9 cellular contexts compared by ENCODE assay signal in genomic region chr11:134254433-134254832, GRCh38. TPM values are rescaled to one million over a fixed set of nuclear protein-coding genes. Genes with fewer than 3 reads are reported as not detected.
DNase-seq lines count a peak whose midpoint lies in the region; ATAC-seq, FAIRE-seq and TF ChIP-seq lines count a peak whose summit lies in the region.
"Had no signal": no experiment of that assay in that cellular context is flagged by ENCODE, and none has a peak within 500 bp of the region (broad histone marks: within the 10 kb centered on the region; RNA-seq: fewer than 3 reads in every experiment).

No MANE protein-coding gene starts in this region.

- DNase-seq in activated T-cell treated with anti-CD3 and anti-CD28 coated beads, Interleukin-2, amount 50 U/mL, for 72 hours: no peak
- DNase-seq in activated T-cell treated with anti-CD3 and anti-CD28 coated beads for 4 hours (no peak), kidney (no peak), NCI-H2107 treated with DMSO at 0.1 percent for 48 hours (lab: John Stamatoyannopoulos, UW; ENCODE audit: unreplicated experiment) (no peak), NCI-H1092 treated with DMSO at 0.1 percent for 48 hours (lab: John Stamatoyannopoulos, UW) (no peak), COLO829 (ENCODE audit: low spot score) (no peak)
- no peak for DNase-seq in activated T-helper 2 cell treated with anti-CD3 and anti-CD28 coated beads, Interferon-gamma antibody, Interleukin-2, Interleukin-4, amounts not matched to agents 10 μg/mL and 5 μg/mL and 100 μg/mL, durations not matched to agents 14 hours and 24 hours and 36 hours (ENCODE audit: low spot score)

- peak overlapping the region; percentile 96 to 97 for H3K4me3 Mint-ChIP-seq in activated T-cell treated with anti-CD3 and anti-CD28 coated beads, Interleukin-2, amount 50 U/mL, for 72 hours
- H3K4me3 Mint-ChIP-seq in activated T-helper 2 cell treated with anti-CD3 and anti-CD28 coated beads, Interferon-gamma antibody, Interleukin-2, Interleukin-4, amounts not matched to agents 10 μg/mL and 5 μg/mL and 100 μg/mL, durations not matched to agents 14 hours and 24 hours and 36 hours (ENCODE audit: low read depth): peak overlapping the region; percentile 99

- H3K36me3 ChIP-seq in kidney (ENCODE audit: control insufficient read depth in 1 of 2, insufficient read depth in 2 of 2, low read length in 2 of 2): peaks cover 18 to 33% of the 10 kb centered on the region in 2 donors
- H3K36me3 ChIP-seq in thymus (ENCODE audit: control insufficient read depth, insufficient read depth): peaks cover 34% of the 10 kb centered on the region

- H3K4me1 Mint-ChIP-seq in activated T-cell treated with anti-CD3 and anti-CD28 coated beads, Interleukin-2, amount 50 U/mL, for 72 hours (ENCODE audit: low read depth): peaks cover 44% of the 10 kb centered on the region
- H3K4me1 Mint-ChIP-seq in activated T-helper 2 cell treated with anti-CD3 and anti-CD28 coated beads, Interferon-gamma antibody, Interleukin-2, Interleukin-4, amounts not matched to agents 10 μg/mL and 5 μg/mL and 100 μg/mL, durations not matched to agents 14 hours and 24 hours and 36 hours (ENCODE audit: low read depth): peaks cover 22% of the 10 kb centered on the region

- H3K27ac Mint-ChIP-seq in activated T-cell treated with anti-CD3 and anti-CD28 coated beads, Interleukin-2, amount 50 U/mL, for 72 hours: peak overlapping the region; percentile 43
- no peak overlapping the region for H3K27ac Mint-ChIP-seq in activated T-helper 2 cell treated with anti-CD3 and anti-CD28 coated beads, Interferon-gamma antibody, Interleukin-2, Interleukin-4, amounts not matched to agents 10 μg/mL and 5 μg/mL and 100 μg/mL, durations not matched to agents 14 hours and 24 hours and 36 hours

- no peaks in the 10 kb centered on the region for H3K9me3 Mint-ChIP-seq in activated T-cell treated with anti-CD3 and anti-CD28 coated beads, Interleukin-2, amount 50 U/mL, for 72 hours
- no peaks in the 10 kb centered on the region for H3K9me3 Mint-ChIP-seq in activated T-helper 2 cell treated with anti-CD3 and anti-CD28 coated beads, Interferon-gamma antibody, Interleukin-2, Interleukin-4, amounts not matched to agents 10 μg/mL and 5 μg/mL and 100 μg/mL, durations not matched to agents 14 hours and 24 hours and 36 hours
- H3K9me3 Mint-ChIP-seq: CD14-positive monocyte had no signal

- H3K27ac ChIP-seq in kidney (ENCODE audit: low read depth in 2 of 2, low read length in 2 of 2) (no peak overlapping the region), thymus (ENCODE audit: low read depth) (no peak overlapping the region)

- peak overlapping the region; percentile 65 to 98 for H3K4me3 ChIP-seq in kidney (ENCODE audit: low read length in 2 of 2)
- peak overlapping the region; percentile 63 for H3K4me3 ChIP-seq in thymus (ENCODE audit: low read length)

- WGBS in thymus: 90% methylated on average over 3 of the region's 3 CpGs

- H3K27me3 Mint-ChIP-seq in activated T-cell treated with anti-CD3 and anti-CD28 coated beads, Interleukin-2, amount 50 U/mL, for 72 hours (ENCODE audit: low read depth): no peaks in the 10 kb centered on the region
- H3K27me3 Mint-ChIP-seq in activated T-helper 2 cell treated with anti-CD3 and anti-CD28 coated beads, Interferon-gamma antibody, Interleukin-2, Interleukin-4, amounts not matched to agents 10 μg/mL and 5 μg/mL and 100 μg/mL, durations not matched to agents 14 hours and 24 hours and 36 hours (ENCODE audit: low read depth): no peaks in the 10 kb centered on the region

- no peaks in the 10 kb centered on the region for H3K27me3 ChIP-seq in thymus (ENCODE audit: control insufficient read depth, insufficient read depth)

- FAIRE-seq in kidney (lab: Jason Lieb, UNC): no peak

- intact Hi-C loops in activated T-helper 2 cell treated with anti-CD3 and anti-CD28 coated beads, Interferon-gamma antibody, Interleukin-2, Interleukin-4, amounts not matched to agents 10 μg/mL and 5 μg/mL and 100 μg/mL, durations not matched to agents 14 hours and 24 hours and 36 hours (cut with micrococcal nuclease): loop anchor here (10.0 kb wide), 1 partner anchor 50 kb away; no protein-coding TSS in a partner anchor
- intact Hi-C loops in kidney (cut with DNase I): no loop called here

- H3K4me1 ChIP-seq in kidney (ENCODE audit: control insufficient read depth in 1 of 2, insufficient read depth in 1 of 2, low read depth in 1 of 2, low read length in 2 of 2) (peaks cover 3 to 10% of the 10 kb centered on the region in 2 donors), thymus (ENCODE audit: control insufficient read depth, insufficient read depth, low read length) (peaks cover 9% of the 10 kb centered on the region)

- ATAC-seq in activated T-cell treated with anti-CD3 and anti-CD28 coated beads, Interleukin-2, amount 50 U/mL, for 72 hours (replicated peaks in 1 of 2): no peak

- no peak for TF ChIP-seq CTCF in kidney (IDR thresholded peaks at IDR 0.05; ENCODE audit: borderline replicate concordance, extremely low read depth, insufficient read depth)

- H3K9ac ChIP-seq in kidney (ENCODE audit: low read length in 2 of 2): no peak overlapping the region

- H3K9me3 ChIP-seq in kidney (ENCODE audit: control insufficient read depth in 1 of 2, low read length in 2 of 2): no peaks in the 10 kb centered on the region
- no peaks in the 10 kb centered on the region for H3K9me3 ChIP-seq in thymus (ENCODE audit: control insufficient read depth)

- H3K36me3 Mint-ChIP-seq in activated T-cell treated with anti-CD3 and anti-CD28 coated beads, Interleukin-2, amount 50 U/mL, for 72 hours (ENCODE audit: insufficient read depth in 2 of 2): peaks cover 3 to 7% of the 10 kb centered on the region in 2 donors
- peaks cover 27% of the 10 kb centered on the region for H3K36me3 Mint-ChIP-seq in activated T-helper 2 cell treated with anti-CD3 and anti-CD28 coated beads, Interferon-gamma antibody, Interleukin-2, Interleukin-4, amounts not matched to agents 10 μg/mL and 5 μg/mL and 100 μg/mL, durations not matched to agents 14 hours and 24 hours and 36 hours (ENCODE audit: low read depth)

RNA-seq across cellular contexts. Expression of gene ACAD8, which starts 1.1 kb away (rescaled TPM):
- 10 to 100 TPM; 21.6 to 24.0 TPM for total RNA-seq in activated T-cell treated with anti-CD3 and anti-CD28 coated beads, Interleukin-2, amount 50 U/mL, for 72 hours
- 27.3 and 27.7 TPM in 2 replicates for total RNA-seq in activated T-helper 2 cell treated with anti-CD3 and anti-CD28 coated beads, Interferon-gamma antibody, Interleukin-2, Interleukin-4, amounts not matched to agents 10 μg/mL and 5 μg/mL and 100 μg/mL, durations not matched to agents 14 hours and 24 hours and 36 hours
- 28.1 TPM for total RNA-seq in kidney
- 42.1 TPM for polyA plus RNA-seq in kidney (ENCODE audit: insufficient read depth, low read depth, low replicate concordance)
- 37.9 TPM for polyA plus RNA-seq in thymus

RNA-seq across cellular contexts. Expression of gene THYN1, which starts 1.3 kb away (rescaled TPM):
- 10 to 100 TPM; 70.4 to 89.0 TPM for total RNA-seq in activated T-cell treated with anti-CD3 and anti-CD28 coated beads, Interleukin-2, amount 50 U/mL, for 72 hours
- total RNA-seq in activated T-helper 2 cell treated with anti-CD3 and anti-CD28 coated beads, Interferon-gamma antibody, Interleukin-2, Interleukin-4, amounts not matched to agents 10 μg/mL and 5 μg/mL and 100 μg/mL, durations not matched to agents 14 hours and 24 hours and 36 hours: 55.6 and 60.8 TPM in 2 replicates
- total RNA-seq in kidney: 32.2 TPM
- polyA plus RNA-seq in kidney (ENCODE audit: insufficient read depth, low read depth, low replicate concordance) (74.0 TPM), thymus (78.4 TPM)

RNA-seq across cellular contexts. Expression of gene GLB1L3, which starts 21.7 kb away (rescaled TPM):
- 10 to 100 TPM; 13.0 to 13.6 TPM for total RNA-seq in activated T-cell treated with anti-CD3 and anti-CD28 coated beads, Interleukin-2, amount 50 U/mL, for 72 hours
- total RNA-seq in activated T-helper 2 cell treated with anti-CD3 and anti-CD28 coated beads, Interferon-gamma antibody, Interleukin-2, Interleukin-4, amounts not matched to agents 10 μg/mL and 5 μg/mL and 100 μg/mL, durations not matched to agents 14 hours and 24 hours and 36 hours: 14.5 and 15.4 TPM in 2 replicates
- total RNA-seq in kidney: 0.06 TPM
- polyA plus RNA-seq in kidney (ENCODE audit: insufficient read depth, low read depth, low replicate concordance) (0.17 TPM), thymus (1.8 TPM)
- polyA plus RNA-seq: CD14-positive monocyte had no signal

RNA-seq across cellular contexts. Expression of gene VPS26B, which starts 30.0 kb away (rescaled TPM):
- 10 to 100 TPM; 42.6 to 48.7 TPM for total RNA-seq in activated T-cell treated with anti-CD3 and anti-CD28 coated beads, Interleukin-2, amount 50 U/mL, for 72 hours
- total RNA-seq in activated T-helper 2 cell treated with anti-CD3 and anti-CD28 coated beads, Interferon-gamma antibody, Interleukin-2, Interleukin-4, amounts not matched to agents 10 μg/mL and 5 μg/mL and 100 μg/mL, durations not matched to agents 14 hours and 24 hours and 36 hours: 41.7 and 43.8 TPM in 2 replicates
- total RNA-seq in kidney: 34.6 TPM
- polyA plus RNA-seq in kidney (ENCODE audit: insufficient read depth, low read depth, low replicate concordance) (20.5 TPM), thymus (27.3 TPM)

RNA-seq across cellular contexts. Expression of gene NCAPD3, which starts 30.7 kb away (rescaled TPM):
- 10 to 100 TPM; 65.8 to 75.6 TPM for total RNA-seq in activated T-cell treated with anti-CD3 and anti-CD28 coated beads, Interleukin-2, amount 50 U/mL, for 72 hours
- 98.2 and 99.9 TPM in 2 replicates for total RNA-seq in activated T-helper 2 cell treated with anti-CD3 and anti-CD28 coated beads, Interferon-gamma antibody, Interleukin-2, Interleukin-4, amounts not matched to agents 10 μg/mL and 5 μg/mL and 100 μg/mL, durations not matched to agents 14 hours and 24 hours and 36 hours
- total RNA-seq in kidney: 21.3 TPM
- polyA plus RNA-seq in kidney (ENCODE audit: insufficient read depth, low read depth, low replicate concordance) (3.7 TPM), thymus (7.2 TPM)

Comparison
In these comparisons a context has a peak if more than half of its experiments do, and no peak if none do; other contexts are left out.
1. RNA of gene GLB1L3, which starts 21.7 kb away (total RNA-seq): 14.5 to 15.4 TPM in activated T-helper 2 cell treated with anti-CD3 and anti-CD28 coated beads, Interferon-gamma antibody, Interleukin-2, Interleukin-4, amounts not matched to agents 10 μg/mL and 5 μg/mL and 100 μg/mL, durations not matched to agents 14 hours and 24 hours and 36 hours and 13.0 to 13.6 TPM in activated T-cell treated with anti-CD3 and anti-CD28 coated beads, Interleukin-2, amount 50 U/mL, for 72 hours; 0.06 TPM in kidney (single experiment); every median in the first group is over 10 times any median in the second.